In genomic region chr12:116207274-116207673, GRCh38 we compare ENCODE assay signal across 35 cellular contexts.
"Had no signal": no experiment of that assay in that cellular context is flagged by ENCODE, and none has a peak within 500 bp of the region (broad histone marks: within the 10 kb centered on the region; RNA-seq: fewer than 3 reads in every experiment).

No MANE protein-coding gene starts in this region.

- H3K9me3 ChIP-seq: adrenal gland, body of pancreas, breast epithelium, MG63, Peyer's patch, SJSA1, SK-N-SH had no signal

- H3K9me3 Mint-ChIP-seq: activated CD4-positive, alpha-beta T cell treated with anti-CD3 and anti-CD28 coated beads, Interleukin-2, amount 10 ng/mL, durations not matched to agents 24 days and 14 days; activated naive CD4-positive, alpha-beta T cell treated with anti-CD3 and anti-CD28 coated beads for 36 hours; activated naive CD4-positive, alpha-beta T cell treated with anti-CD3 and anti-CD28 coated beads, Interleukin-2, amount 50 U/mL, for 72 hours; activated T-cell treated with anti-CD3 and anti-CD28 coated beads, Interleukin-2, amount 50 U/mL, for 4 hours; activated T-helper 1 cell treated with anti-CD3 and anti-CD28 coated beads, Interleukin-12 subunit alpha, Interleukin-12 subunit beta, Interleukin-2, Interleukin-4 antibody, amounts not matched to agents 30 ng/mL and 10 ng/mL and 1 ng/mL, durations not matched to agents 14 hours and 24 hours and 36 hours; T-helper 1 cell treated with Interleukin-12 subunit alpha and Interleukin-12 subunit beta and Interleukin-4 antibody, amounts not matched to agents 30 μg/mL and 1 μg/mL, for 36 hours; T-helper 2 cell treated with Interferon-gamma antibody and Interleukin-4, amounts not matched to agents 5 μg/mL and 100 μg/mL, for 36 hours had no signal

- H3K27ac ChIP-seq: adrenal gland, body of pancreas, breast epithelium, Peyer's patch, SJSA1 had no signal

- H3K36me3 ChIP-seq: adrenal gland, breast epithelium, MG63, Peyer's patch, SJSA1 had no signal

- DNase-seq: activated CD4-positive, alpha-beta T cell treated with anti-CD3 and anti-CD28 coated beads, Interleukin-2, amount 10 ng/mL, durations not matched to agents 24 days and 14 days; activated CD4-positive, alpha-beta T cell treated with anti-CD3 and anti-CD28 coated beads, Interleukin-2, amount 50 U/mL, for 48 hours; activated CD8-positive, alpha-beta memory T cell treated with anti-CD3 and anti-CD28 coated beads, Interleukin-2, amount 50 U/mL, for 4 hours; activated gamma-delta T cell treated with Interleukin-2 at 50 U/mL for 16 hours; activated naive CD4-positive, alpha-beta T cell treated with anti-CD3 and anti-CD28 coated beads for 36 hours; activated T-cell treated with anti-CD3 and anti-CD28 coated beads for 4 hours; activated T-cell treated with anti-CD3 and anti-CD28 coated beads, Interleukin-2, amount 50 U/mL, for 4 hours; adrenal gland; body of pancreas; MG63; NCI-H1048; NCI-H1105 treated with DMSO at 0.1 percent for 48 hours; NCI-H1436; NCI-H1694; NCI-H1930; NCI-H2107; NCI-H2171 treated with DMSO at 0.1 percent for 48 hours; NCI-H226; NCI-H446 treated with DMSO at 0.1 percent for 48 hours; NCI-H524; NCI-H69; NK-92 treated with Interleukin-12 subunit alpha and Interleukin-12 subunit beta, amount 100 ng/mL, for 24 hours; PC-3; Peyer's patch; RPMI8226; SHP77 treated with DMSO at 0.1 percent for 48 hours; SK-N-SH had no signal

- H3K27me3 ChIP-seq: adrenal gland, body of pancreas, breast epithelium, MG63, Peyer's patch, SJSA1 had no signal

- FAIRE-seq: astrocyte, TTC549 had no signal

- H3K4me3 Mint-ChIP-seq: activated CD4-positive, alpha-beta T cell treated with anti-CD3 and anti-CD28 coated beads, Interleukin-2, amount 10 ng/mL, durations not matched to agents 24 days and 14 days; activated naive CD4-positive, alpha-beta T cell treated with anti-CD3 and anti-CD28 coated beads for 36 hours; activated T-cell treated with anti-CD3 and anti-CD28 coated beads, Interleukin-2, amount 50 U/mL, for 4 hours; activated T-helper 1 cell treated with anti-CD3 and anti-CD28 coated beads, Interleukin-12 subunit alpha, Interleukin-12 subunit beta, Interleukin-2, Interleukin-4 antibody, amounts not matched to agents 30 ng/mL and 10 ng/mL and 1 ng/mL, durations not matched to agents 14 hours and 24 hours and 36 hours; T-helper 1 cell treated with Interleukin-12 subunit alpha and Interleukin-12 subunit beta and Interleukin-4 antibody, amounts not matched to agents 30 μg/mL and 1 μg/mL, for 36 hours; T-helper 2 cell treated with Interferon-gamma antibody and Interleukin-4, amounts not matched to agents 5 μg/mL and 100 μg/mL, for 36 hours had no signal

- H3K27ac Mint-ChIP-seq: activated CD4-positive, alpha-beta T cell treated with anti-CD3 and anti-CD28 coated beads, Interleukin-2, amount 10 ng/mL, durations not matched to agents 24 days and 14 days; activated naive CD4-positive, alpha-beta T cell treated with anti-CD3 and anti-CD28 coated beads for 36 hours; activated naive CD4-positive, alpha-beta T cell treated with anti-CD3 and anti-CD28 coated beads, Interleukin-2, amount 50 U/mL, for 72 hours; activated T-helper 1 cell treated with anti-CD3 and anti-CD28 coated beads, Interleukin-12 subunit alpha, Interleukin-12 subunit beta, Interleukin-2, Interleukin-4 antibody, amounts not matched to agents 30 ng/mL and 10 ng/mL and 1 ng/mL, durations not matched to agents 14 hours and 24 hours and 36 hours; T-helper 1 cell treated with Interleukin-12 subunit alpha and Interleukin-12 subunit beta and Interleukin-4 antibody, amounts not matched to agents 30 μg/mL and 1 μg/mL, for 36 hours; T-helper 2 cell treated with Interferon-gamma antibody and Interleukin-4, amounts not matched to agents 5 μg/mL and 100 μg/mL, for 36 hours had no signal

- H3K4me1 ChIP-seq: body of pancreas, breast epithelium, Peyer's patch had no signal

- H3K27me3 Mint-ChIP-seq: activated CD4-positive, alpha-beta T cell treated with anti-CD3 and anti-CD28 coated beads, Interleukin-2, amount 10 ng/mL, durations not matched to agents 24 days and 14 days had no signal

- H3K4me2 ChIP-seq: SK-N-SH had no signal

- H3K9ac ChIP-seq: SK-N-SH had no signal

- ATAC-seq: activated T-cell treated with anti-CD3 and anti-CD28 coated beads, Interleukin-2, amount 50 U/mL, for 4 hours; body of pancreas; PC-3 had no signal

- H3K4me3 ChIP-seq: adrenal gland, body of pancreas, breast epithelium, MG63, Peyer's patch, SJSA1 had no signal
